17 cellular contexts compared by ENCODE assay signal in the genomic region with DNA sequence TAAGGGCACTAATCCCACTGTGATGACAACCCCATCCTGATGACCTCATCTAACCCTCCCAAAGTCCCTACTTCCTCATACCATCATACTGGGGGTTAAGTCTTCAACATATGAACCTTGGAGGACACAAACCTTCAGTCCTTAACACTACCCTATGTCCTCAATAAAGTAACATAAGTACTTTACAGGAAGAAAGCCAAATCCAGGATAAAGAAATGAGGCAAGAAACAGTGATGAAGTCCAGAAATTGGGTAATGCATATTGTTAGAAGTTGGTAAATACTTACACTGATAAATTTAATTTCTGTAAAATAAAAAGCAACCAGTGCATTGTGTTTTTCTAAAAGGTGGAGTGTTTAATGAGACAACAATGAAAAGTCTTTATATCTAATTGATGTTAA.
DNase-seq lines count a peak whose midpoint lies in the region; ATAC-seq, FAIRE-seq and TF ChIP-seq lines count a peak whose summit lies in the region.
"Had no signal": no experiment of that assay in that cellular context is flagged by ENCODE, and none has a peak within 500 bp of the region (broad histone marks: within the 10 kb centered on the region; RNA-seq: fewer than 3 reads in every experiment).

No MANE protein-coding gene starts in this region.

- FAIRE-seq in HepG2 (lab: Jason Lieb, UNC) (no peak), H1 (lab: Jason Lieb, UNC) (no peak)
- FAIRE-seq: GM12878 had no signal

- no peaks in the 10 kb centered on the region for H3K9me3 Mint-ChIP-seq in activated CD4-positive, alpha-beta memory T cell treated with anti-CD3 and anti-CD28 coated beads, Interleukin-2, amount 10 ng/mL, durations not matched to agents 7 days and 5 days
- H3K9me3 Mint-ChIP-seq in effector memory CD8-positive, alpha-beta T cell, result no peaks in the 10 kb centered on the region

- H3K27ac Mint-ChIP-seq in activated CD4-positive, alpha-beta memory T cell treated with anti-CD3 and anti-CD28 coated beads, Interleukin-2, amount 10 ng/mL, durations not matched to agents 7 days and 5 days, result no peak overlapping the region
- no peak overlapping the region for H3K27ac Mint-ChIP-seq in effector memory CD8-positive, alpha-beta T cell
- H3K27ac Mint-ChIP-seq: CD14-positive monocyte; CD4-positive, alpha-beta memory T cell had no signal

- H2BK5ac ChIP-seq in H1 (ENCODE audit: low read depth, low read length), result no peak overlapping the region

- H4K91ac ChIP-seq in H1 (replicated peaks; ENCODE audit: insufficient read length, low read length), result no peak overlapping the region

- TF ChIP-seq EP300 in HepG2 (IDR thresholded peaks at IDR 0.05; ENCODE audit: low read depth in 2 of 2, low read length in 2 of 2) (no peak), HepG2 (CRISPR knock-in tag; IDR thresholded peaks at IDR 0.05; ENCODE audit: borderline replicate concordance) (no peak), H1 (IDR thresholded peaks at IDR 0.05; ENCODE audit: borderline replicate concordance in 1 of 2, low read depth in 2 of 2, low read length in 2 of 2) (no peak)

- H2BK20ac ChIP-seq in H1 (ENCODE audit: low read length), result no peak overlapping the region

- H3K23ac ChIP-seq in H1 (ENCODE audit: insufficient read length), result no peak overlapping the region

- H3K4ac ChIP-seq in H1 (replicated peaks; ENCODE audit: insufficient read length, low read depth, low read length), result no peak overlapping the region

- H3K36me3 ChIP-seq in HepG2 (replicated peaks in 1 of 2; ENCODE audit: control insufficient read depth in 1 of 2, insufficient read depth in 2 of 2, low read length in 2 of 2) (no peaks in the 10 kb centered on the region), right lobe of liver (no peaks in the 10 kb centered on the region), H1 (ENCODE audit: control insufficient read depth in 2 of 4, insufficient read depth in 4 of 4, low read length in 3 of 4) (no peaks in the 10 kb centered on the region)
- H3K36me3 ChIP-seq: BLaER1, HAP-1 had no signal

- no peak overlapping the region for H3K56ac ChIP-seq in H1 (replicated peaks; ENCODE audit: insufficient read length, low read depth, low read length)

- TF ChIP-seq CTCF in HepG2 (CRISPR knock-in tag; IDR thresholded peaks at IDR 0.05), result no peak
- TF ChIP-seq CTCF in right lobe of liver (IDR thresholded peaks at IDR 0.05), result no peak
- TF ChIP-seq CTCF in H1 (IDR thresholded peaks at IDR 0.05; ENCODE audit: control extremely low read depth in 1 of 3, insufficient read depth in 1 of 3, low read depth in 1 of 3, low read length in 3 of 3), result no peak
- no peak for TF ChIP-seq CTCF in fibroblast of pulmonary artery (IDR thresholded peaks at IDR 0.05; ENCODE audit: low read length, missing control alignments)

- TF ChIP-seq POLR2A in HepG2 (IDR thresholded peaks at IDR 0.05; ENCODE audit: insufficient read depth in 1 of 2, low read depth in 2 of 2, low read length in 2 of 2) (no peak), right lobe of liver (IDR thresholded peaks at IDR 0.05) (no peak), H1 (IDR thresholded peaks at IDR 0.05; ENCODE audit: control extremely low read depth in 1 of 2, low read depth in 2 of 2, low read length in 2 of 2) (no peak)

- H3K23me2 ChIP-seq in H1 (ENCODE audit: low read depth, low read length), result no peaks in the 10 kb centered on the region

- H3K4me1 Mint-ChIP-seq in activated CD4-positive, alpha-beta memory T cell treated with anti-CD3 and anti-CD28 coated beads, Interleukin-2, amount 10 ng/mL, durations not matched to agents 7 days and 5 days, result no peaks in the 10 kb centered on the region
- no peaks in the 10 kb centered on the region for H3K4me1 Mint-ChIP-seq in effector memory CD8-positive, alpha-beta T cell (ENCODE audit: low read depth in 2 of 2)
- H3K4me1 Mint-ChIP-seq: CD14-positive monocyte had no signal

- peaks cover 14% of the 10 kb centered on the region for H3K4me1 ChIP-seq in HepG2 (ENCODE audit: insufficient read depth, low read length)
- H3K4me1 ChIP-seq in right lobe of liver, result no peaks in the 10 kb centered on the region
- peaks cover 1 to 8% (median 5%) of the 10 kb centered on the region in 4 experiments; a peak in 3 of 7 replicates for H3K4me1 ChIP-seq in H1 (replicated peaks in 1 of 4; ENCODE audit: control insufficient read depth in 3 of 4, insufficient read depth in 4 of 4, low read length in 3 of 4)
- H3K4me1 ChIP-seq: BLaER1 had no signal

- H2AFZ ChIP-seq in HepG2 (ENCODE audit: low read length) (no peak overlapping the region), H1 (ENCODE audit: low read length) (no peak overlapping the region)

- no peaks in the 10 kb centered on the region for H4K20me1 ChIP-seq in HepG2 (ENCODE audit: insufficient read depth, low read length)
- no peaks in the 10 kb centered on the region for H4K20me1 ChIP-seq in H1 (replicated peaks in 1 of 2; ENCODE audit: control insufficient read depth in 1 of 2, insufficient read depth in 2 of 2, low read length in 2 of 2)
- H4K20me1 ChIP-seq: BLaER1 had no signal

- H4K5ac ChIP-seq in H1 (ENCODE audit: insufficient read length, low read depth, low read length), result no peak overlapping the region

- H3K27me3 Mint-ChIP-seq in activated CD4-positive, alpha-beta memory T cell treated with anti-CD3 and anti-CD28 coated beads, Interleukin-2, amount 10 ng/mL, durations not matched to agents 7 days and 5 days, result peaks cover 9% of the 10 kb centered on the region
- H3K27me3 Mint-ChIP-seq in effector memory CD8-positive, alpha-beta T cell, result peaks cover 33 to 45% of the 10 kb centered on the region in 2 donors

- H2BK120ac ChIP-seq in H1 (replicated peaks; ENCODE audit: low read depth, low read length), result no peak overlapping the region

- H3K4me3 Mint-ChIP-seq in activated CD4-positive, alpha-beta memory T cell treated with anti-CD3 and anti-CD28 coated beads, Interleukin-2, amount 10 ng/mL, durations not matched to agents 7 days and 5 days, result no peak overlapping the region
- no peak overlapping the region for H3K4me3 Mint-ChIP-seq in effector memory CD8-positive, alpha-beta T cell
- H3K4me3 Mint-ChIP-seq: CD14-positive monocyte; CD4-positive, alpha-beta memory T cell had no signal

- no peak overlapping the region for H2AK5ac ChIP-seq in H1 (ENCODE audit: low read depth, low read length)

- no peaks in the 10 kb centered on the region for H3K36me3 Mint-ChIP-seq in activated CD4-positive, alpha-beta memory T cell treated with anti-CD3 and anti-CD28 coated beads, Interleukin-2, amount 10 ng/mL, durations not matched to agents 7 days and 5 days (ENCODE audit: low read depth)
- H3K36me3 Mint-ChIP-seq in effector memory CD8-positive, alpha-beta T cell (ENCODE audit: insufficient read depth), result no peaks in the 10 kb centered on the region
- H3K36me3 Mint-ChIP-seq: CD14-positive monocyte had no signal

- H2BK12ac ChIP-seq in H1 (ENCODE audit: low read depth, low read length), result no peak overlapping the region

- 0 out of 5 replicates have a peak, but pooled peaks cover 0 to 4% of the 10 kb centered on the region in 2 experiments for H3K27me3 ChIP-seq in HepG2 (ENCODE audit: control insufficient read depth in 1 of 2, insufficient read depth in 2 of 2, low read length in 2 of 2)
- no peaks in the 10 kb centered on the region for H3K27me3 ChIP-seq in right lobe of liver
- no peaks in the 10 kb centered on the region; a peak in 1 of 7 replicates for H3K27me3 ChIP-seq in H1 (replicated peaks in 1 of 4; ENCODE audit: control insufficient read depth in 3 of 4, extremely low read depth in 1 of 4, insufficient read depth in 3 of 4, low read length in 3 of 4)
- H3K27me3 ChIP-seq: BLaER1 had no signal

- H3K18ac ChIP-seq in H1 (ENCODE audit: extremely low read depth, low read length), result no peak overlapping the region

- H3K9me3 ChIP-seq in HepG2 (ENCODE audit: low read length) (no peaks in the 10 kb centered on the region), right lobe of liver (no peaks in the 10 kb centered on the region), H1 (ENCODE audit: insufficient read depth in 2 of 2, low read depth in 1 of 2, low read length in 1 of 2) (no peaks in the 10 kb centered on the region)
- H3K9me3 ChIP-seq: BLaER1, HAP-1 had no signal

- H3K9ac ChIP-seq in HepG2 (ENCODE audit: insufficient read depth, low read depth, low read length), result no peak overlapping the region
- H3K9ac ChIP-seq in H1 (replicated peaks in 1 of 4; ENCODE audit: extremely low read depth in 1 of 4, low read depth in 3 of 4, low read length in 3 of 4), result no peak overlapping the region
- H3K9ac ChIP-seq: BLaER1 had no signal

- no peak overlapping the region for H2BK15ac ChIP-seq in H1 (ENCODE audit: low read length)

- POLR2A ChIA-PET in HepG2 (lab: Yijun Ruan, JAX), result no interaction called here
- POLR2A ChIA-PET in H1 (lab: Charles Lee; ENCODE audit: partially characterized antibody), result interaction anchor here (1.9 kb wide), 1 partner anchor 30 kb away, joined by 7 read pairs; no protein-coding TSS in a partner anchor
- POLR2A ChIA-PET in activated CD4-positive, alpha-beta memory T cell treated with anti-CD3 and anti-CD28 coated beads, Interleukin-2, amount 10 ng/mL, durations not matched to agents 7 days and 5 days (lab: Charles Lee), result no interaction called here

- H3K27ac ChIP-seq in HepG2 (ENCODE audit: extremely low read length, insufficient read depth, low read length), result no peak overlapping the region
- no peak overlapping the region for H3K27ac ChIP-seq in right lobe of liver
- no peak overlapping the region for H3K27ac ChIP-seq in H1 (ENCODE audit: low read depth, low read length)
- H3K27ac ChIP-seq: BLaER1, HL-60 had no signal

- intact Hi-C loops in HepG2 (cut with micrococcal nuclease; ENCODE audit: unreplicated experiment), result no loop called here
- intact Hi-C loops in right lobe of liver (cut with DNase I), result no loop called here

- no peaks in the 10 kb centered on the region for H3K79me1 ChIP-seq in H1 (ENCODE audit: low read depth, low read length)

- no peak overlapping the region for H3K14ac ChIP-seq in H1 (ENCODE audit: insufficient read length)

- no peak for DNase-seq in HepG2 (ENCODE audit: low spot score)
- no peak for DNase-seq in right lobe of liver
- no peak for DNase-seq in H1 (ENCODE audit: low read depth in 1 of 2, low spot score in 2 of 2)
- peak; percentile 68 for DNase-seq in fibroblast of pulmonary artery (ENCODE audit: low read depth)
- no peak for DNase-seq in activated CD4-positive, alpha-beta memory T cell treated with anti-CD3 and anti-CD28 coated beads, Interleukin-2, amount 10 ng/mL, durations not matched to agents 7 days and 5 days
- DNase-seq in activated CD4-positive, CD25-positive, alpha-beta regulatory T cell treated with anti-CD3 and anti-CD28 coated beads, Interleukin-2, amount 50 U/mL, for 72 hours, result no peak
- no peak for DNase-seq in effector memory CD8-positive, alpha-beta T cell
- DNase-seq: 8988T; CD4-positive, alpha-beta memory T cell; DMS153; DND-41; EL had no signal

- CTCF ChIA-PET in HepG2 (lab: Yijun Ruan, JAX; ENCODE audit: low intra/inter-chr PET ratio, low total read pairs), result no interaction called here
- CTCF ChIA-PET in H1 (lab: Charles Lee; ENCODE audit: partially characterized antibody), result interaction anchor here (1.0 to 2.5 kb wide), 3 partner anchors 9 to 105 kb away, joined by 3 to 9 read pairs (median 5); no protein-coding TSS in a partner anchor
- CTCF ChIA-PET in activated CD4-positive, alpha-beta memory T cell treated with anti-CD3 and anti-CD28 coated beads, Interleukin-2, amount 10 ng/mL, durations not matched to agents 7 days and 5 days (lab: Charles Lee), result no interaction called here

- no TSS peak for BruUV-seq in HepG2 (replicated peaks; lab: Mats Ljungman, UMichigan)

- H3K79me2 ChIP-seq in HepG2 (ENCODE audit: insufficient read depth, low read length) (no peaks in the 10 kb centered on the region), H1 (ENCODE audit: control insufficient read depth in 1 of 2, insufficient read depth in 2 of 2, low read length in 2 of 2) (no peaks in the 10 kb centered on the region)

- H3K4me3 ChIP-seq in HepG2 (replicated peaks in 1 of 3; ENCODE audit: insufficient read depth in 1 of 3, low read depth in 2 of 3, low read length in 3 of 3), result no peak overlapping the region
- no peak overlapping the region for H3K4me3 ChIP-seq in right lobe of liver
- no peak overlapping the region for H3K4me3 ChIP-seq in H1 (ENCODE audit: extremely low read depth in 1 of 4, insufficient read depth in 2 of 4, low read depth in 3 of 4, low read length in 4 of 4)
- H3K4me3 ChIP-seq in fibroblast of pulmonary artery (replicated peaks; ENCODE audit: low read depth, low read length), result no peak overlapping the region
- H3K4me3 ChIP-seq: BLaER1, GM12878, HAP-1 had no signal

- in situ Hi-C loops in HepG2 (cut with HindIII; ENCODE audit: extremely low pct_ligation_motif_present, low pct_unique_long_range_greater_than_20kb), result no loop called here

- TF ChIP-seq RAD21 in HepG2 (CRISPR knock-in tag; IDR thresholded peaks at IDR 0.05) (no peak), H1 (IDR thresholded peaks at IDR 0.05 in 1 of 2, conservative IDR thresholded peaks at IDR 0.05 in 1 of 2; ENCODE audit: low read depth in 2 of 2, low read length in 2 of 2) (no peak)

- H4K8ac ChIP-seq in H1 (ENCODE audit: extremely low read depth, insufficient read depth, low read length), result no peak overlapping the region

- H3K4me2 ChIP-seq in HepG2 (ENCODE audit: low read depth, low read length), result no peak overlapping the region
- H3K4me2 ChIP-seq in H1 (ENCODE audit: insufficient read depth in 1 of 2, low read depth in 2 of 2, low read length in 2 of 2), result no peak overlapping the region
- H3K4me2 ChIP-seq: BLaER1 had no signal

- ATAC-seq in HepG2 (no peak), right lobe of liver (no peak)
- no peak for ATAC-seq in effector memory CD8-positive, alpha-beta T cell (replicated peaks)
- ATAC-seq: GM12878 had no signal

Comparison
In these comparisons a context has a peak if more than half of its experiments do, and no peak if none do; other contexts are left out.
1. Of the 41 proteins assayed by ChIP-seq in both HepG2 and H1: peak only in HepG2: none; only in H1: JUND; in both: none; in neither: 40.